ENCODE assay signal across 1 cellular context in the genomic region with DNA sequence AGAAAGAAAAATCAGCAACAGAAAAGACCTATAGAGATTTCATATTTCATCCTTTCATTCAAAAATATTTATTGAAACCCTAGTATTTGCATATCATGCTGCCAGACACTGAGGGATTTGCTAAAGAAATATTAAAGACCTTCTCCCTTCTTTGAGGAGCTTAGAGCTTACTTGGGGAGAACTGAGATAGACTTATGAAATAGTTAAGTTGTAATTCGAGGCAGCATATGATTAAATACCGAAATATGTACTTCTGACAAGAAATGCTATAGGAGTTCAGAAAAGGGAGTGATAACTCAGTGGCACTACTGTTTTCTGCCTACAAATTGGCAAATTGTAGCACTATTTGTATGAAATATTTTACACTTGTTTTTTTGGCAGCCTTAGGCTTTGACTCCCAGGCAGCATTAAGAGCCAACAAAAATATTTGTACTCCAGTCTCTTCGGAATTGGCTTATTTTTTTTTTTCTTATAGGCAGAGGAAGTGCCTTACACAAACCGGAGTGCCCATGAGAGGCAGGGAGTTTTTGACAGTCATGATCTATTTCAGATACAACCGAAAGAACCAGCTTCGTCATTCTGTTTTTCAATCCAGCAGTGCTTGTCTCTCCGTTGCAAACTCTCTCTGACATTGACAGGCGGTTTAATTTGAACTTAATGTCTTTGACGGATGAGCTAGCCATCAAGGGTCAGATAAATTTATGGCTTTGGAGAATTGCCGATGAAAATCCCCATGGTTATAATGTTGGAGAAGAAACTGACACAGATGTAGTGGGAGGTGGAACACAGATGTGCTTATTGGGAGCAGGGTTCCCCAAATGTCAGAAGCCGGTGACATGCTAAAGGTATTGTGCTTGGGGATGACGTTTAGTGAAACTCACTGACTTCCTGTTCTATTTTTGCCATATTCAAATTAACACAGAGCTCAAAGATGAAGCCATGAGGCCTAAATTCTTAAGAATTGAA.
TF ChIP-seq lines count a peak whose summit lies in the region.

No MANE protein-coding gene starts in this region.

TF ChIP-seq in K562, 482 proteins besides CTCF, POLR2A, EP300 and RAD21 (continued from another document and continues in another):
- TF ChIP-seq JUND (IDR thresholded peaks at IDR 0.05; ENCODE audit: borderline replicate concordance, low read depth, low read length) (no peak), JUND (tag; IDR thresholded peaks at IDR 0.05; ENCODE audit: borderline replicate concordance, low read depth, low read length) (peak; percentile 35; the same call in 1 of the 3 replicates), HDAC3 (IDR thresholded peaks at IDR 0.05; ENCODE audit: borderline replicate concordance, partially characterized antibody) (peak; percentile 12), ZNF316 (IDR thresholded peaks at IDR 0.05) (peak; percentile 91), MAFK (IDR thresholded peaks at IDR 0.05; ENCODE audit: low read length) (peak; percentile 29; the same call in 1 of the 2 replicates), E2F8 (IDR thresholded peaks at IDR 0.05; ENCODE audit: low read depth, partially characterized antibody) (no peak), SMARCA4 (IDR thresholded peaks at IDR 0.05) (peak; percentile 29; the same call in 1 of the 2 replicates), MEIS2 (IDR thresholded peaks at IDR 0.05; ENCODE audit: partially characterized antibody) (peak; percentile 88), ZNF766 (CRISPR knock-in tag; conservative IDR thresholded peaks at IDR 0.05) (peak; percentile 47; the same call in 1 of the 2 replicates), POLR2H (tag; IDR thresholded peaks at IDR 0.05; ENCODE audit: low read depth) (no peak), C11orf30 (IDR thresholded peaks at IDR 0.05; ENCODE audit: low read depth) (peak; percentile 77), TRIM28 (IDR thresholded peaks at IDR 0.05) (no peak), ZNF395 (CRISPR knock-in tag; IDR thresholded peaks at IDR 0.05) (0 out of 2 replicates have a peak, but pooled peaks have one; percentile 18), ZNF639 (CRISPR knock-in tag; conservative IDR thresholded peaks at IDR 0.05 in 1 of 2, IDR thresholded peaks at IDR 0.05 in 1 of 2) (peak in 1 of 2 experiments; percentile 39; a peak in 1 of 4 replicates), NFE2 (IDR thresholded peaks at IDR 0.05; ENCODE audit: low read depth) (peak; percentile 83), ZNF384 (IDR thresholded peaks at IDR 0.05; ENCODE audit: low read depth, low read length) (peak; percentile 23; the same call in 1 of the 2 replicates), MEF2D (tag; conservative IDR thresholded peaks at IDR 0.05; ENCODE audit: low read depth) (0 out of 2 replicates have a peak, but pooled peaks have one; percentile 25), PBX2 (CRISPR knock-in tag; IDR thresholded peaks at IDR 0.05; ENCODE audit: low read depth) (no peak), PBX2 (tag; conservative IDR thresholded peaks at IDR 0.05; ENCODE audit: low read depth) (peak; percentile 94), ARID1B (IDR thresholded peaks at IDR 0.05) (peak; percentile 45; the same call in 1 of the 2 replicates), SPI1 (IDR thresholded peaks at IDR 0.05; ENCODE audit: borderline replicate concordance, low read depth, low read length) (peak; percentile 76; the same call in 1 of the 2 replicates), LEF1 (IDR thresholded peaks at IDR 0.05) (0 out of 2 replicates have a peak, but pooled peaks have one; percentile 25)
- TF ChIP-seq, protein P1, sequence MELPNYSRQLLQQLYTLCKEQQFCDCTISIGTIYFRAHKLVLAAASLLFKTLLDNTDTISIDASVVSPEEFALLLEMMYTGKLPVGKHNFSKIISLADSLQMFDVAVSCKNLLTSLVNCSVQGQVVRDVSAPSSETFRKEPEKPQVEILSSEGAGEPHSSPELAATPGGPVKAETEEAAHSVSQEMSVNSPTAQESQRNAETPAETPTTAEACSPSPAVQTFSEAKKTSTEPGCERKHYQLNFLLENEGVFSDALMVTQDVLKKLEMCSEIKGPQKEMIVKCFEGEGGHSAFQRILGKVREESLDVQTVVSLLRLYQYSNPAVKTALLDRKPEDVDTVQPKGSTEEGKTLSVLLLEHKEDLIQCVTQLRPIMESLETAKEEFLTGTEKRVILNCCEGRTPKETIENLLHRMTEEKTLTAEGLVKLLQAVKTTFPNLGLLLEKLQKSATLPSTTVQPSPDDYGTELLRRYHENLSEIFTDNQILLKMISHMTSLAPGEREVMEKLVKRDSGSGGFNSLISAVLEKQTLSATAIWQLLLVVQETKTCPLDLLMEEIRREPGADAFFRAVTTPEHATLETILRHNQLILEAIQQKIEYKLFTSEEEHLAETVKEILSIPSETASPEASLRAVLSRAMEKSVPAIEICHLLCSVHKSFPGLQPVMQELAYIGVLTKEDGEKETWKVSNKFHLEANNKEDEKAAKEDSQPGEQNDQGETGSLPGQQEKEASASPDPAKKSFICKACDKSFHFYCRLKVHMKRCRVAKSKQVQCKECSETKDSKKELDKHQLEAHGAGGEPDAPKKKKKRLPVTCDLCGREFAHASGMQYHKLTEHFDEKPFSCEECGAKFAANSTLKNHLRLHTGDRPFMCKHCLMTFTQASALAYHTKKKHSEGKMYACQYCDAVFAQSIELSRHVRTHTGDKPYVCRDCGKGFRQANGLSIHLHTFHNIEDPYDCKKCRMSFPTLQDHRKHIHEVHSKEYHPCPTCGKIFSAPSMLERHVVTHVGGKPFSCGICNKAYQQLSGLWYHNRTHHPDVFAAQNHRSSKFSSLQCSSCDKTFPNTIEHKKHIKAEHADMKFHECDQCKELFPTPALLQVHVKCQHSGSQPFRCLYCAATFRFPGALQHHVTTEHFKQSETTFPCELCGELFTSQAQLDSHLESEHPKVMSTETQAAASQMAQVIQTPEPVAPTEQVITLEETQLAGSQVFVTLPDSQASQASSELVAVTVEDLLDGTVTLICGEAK (IDR thresholded peaks at IDR 0.05) = 0 out of 2 replicates have a peak, but pooled peaks have one; percentile 13
- TF ChIP-seq, protein P1 (CRISPR knock-in tag; IDR thresholded peaks at IDR 0.05) = no peak
- TF ChIP-seq, protein P2, sequence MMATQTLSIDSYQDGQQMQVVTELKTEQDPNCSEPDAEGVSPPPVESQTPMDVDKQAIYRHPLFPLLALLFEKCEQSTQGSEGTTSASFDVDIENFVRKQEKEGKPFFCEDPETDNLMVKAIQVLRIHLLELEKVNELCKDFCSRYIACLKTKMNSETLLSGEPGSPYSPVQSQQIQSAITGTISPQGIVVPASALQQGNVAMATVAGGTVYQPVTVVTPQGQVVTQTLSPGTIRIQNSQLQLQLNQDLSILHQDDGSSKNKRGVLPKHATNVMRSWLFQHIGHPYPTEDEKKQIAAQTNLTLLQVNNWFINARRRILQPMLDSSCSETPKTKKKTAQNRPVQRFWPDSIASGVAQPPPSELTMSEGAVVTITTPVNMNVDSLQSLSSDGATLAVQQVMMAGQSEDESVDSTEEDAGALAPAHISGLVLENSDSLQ (IDR thresholded peaks at IDR 0.05) = peak; percentile 88
- TF ChIP-seq, protein P3, sequence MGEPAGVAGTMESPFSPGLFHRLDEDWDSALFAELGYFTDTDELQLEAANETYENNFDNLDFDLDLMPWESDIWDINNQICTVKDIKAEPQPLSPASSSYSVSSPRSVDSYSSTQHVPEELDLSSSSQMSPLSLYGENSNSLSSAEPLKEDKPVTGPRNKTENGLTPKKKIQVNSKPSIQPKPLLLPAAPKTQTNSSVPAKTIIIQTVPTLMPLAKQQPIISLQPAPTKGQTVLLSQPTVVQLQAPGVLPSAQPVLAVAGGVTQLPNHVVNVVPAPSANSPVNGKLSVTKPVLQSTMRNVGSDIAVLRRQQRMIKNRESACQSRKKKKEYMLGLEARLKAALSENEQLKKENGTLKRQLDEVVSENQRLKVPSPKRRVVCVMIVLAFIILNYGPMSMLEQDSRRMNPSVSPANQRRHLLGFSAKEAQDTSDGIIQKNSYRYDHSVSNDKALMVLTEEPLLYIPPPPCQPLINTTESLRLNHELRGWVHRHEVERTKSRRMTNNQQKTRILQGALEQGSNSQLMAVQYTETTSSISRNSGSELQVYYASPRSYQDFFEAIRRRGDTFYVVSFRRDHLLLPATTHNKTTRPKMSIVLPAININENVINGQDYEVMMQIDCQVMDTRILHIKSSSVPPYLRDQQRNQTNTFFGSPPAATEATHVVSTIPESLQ (CRISPR knock-in tag; IDR thresholded peaks at IDR 0.05) = no peak
